In the genomic region with DNA sequence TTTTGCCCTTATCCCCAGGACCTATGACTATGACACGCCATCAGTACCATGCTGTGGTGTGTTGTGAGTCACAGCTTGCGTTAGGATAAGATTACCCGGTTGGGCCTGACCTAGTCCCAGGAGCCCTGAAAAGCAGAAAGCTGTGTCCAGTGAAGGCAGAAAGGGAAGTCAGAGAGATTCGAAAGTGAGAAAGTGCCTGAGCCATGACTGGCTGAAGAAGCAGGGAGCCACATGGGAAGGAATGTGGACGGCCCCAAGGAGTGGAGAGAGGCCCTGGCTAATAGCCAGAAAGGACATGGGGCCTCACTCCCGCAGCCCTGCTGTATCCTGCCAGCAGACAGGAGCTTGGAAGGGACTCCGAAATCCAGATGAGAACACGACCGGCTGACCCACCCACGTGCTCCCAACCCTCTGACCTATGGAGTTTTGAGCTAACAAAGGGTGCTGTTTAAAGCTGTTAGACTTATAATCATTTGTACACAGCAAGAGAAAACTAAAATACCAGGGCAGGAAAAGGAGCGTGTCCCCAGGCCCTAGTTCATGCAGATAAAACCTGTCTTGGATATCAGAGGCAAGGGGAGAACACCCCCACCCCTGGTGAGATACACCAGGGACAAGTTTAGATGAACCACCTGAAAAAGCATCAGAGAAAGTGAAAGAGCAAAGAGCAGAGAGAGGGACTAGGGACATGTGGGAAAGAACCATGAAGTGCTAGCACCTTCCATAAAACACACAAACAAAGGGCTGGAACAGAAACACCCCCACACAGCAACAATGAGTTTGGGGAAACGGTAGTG, we compare ENCODE assay signal across 1 cellular context.
TF ChIP-seq lines count a peak whose summit lies in the region.

No MANE protein-coding gene starts in this region.

TF ChIP-seq in liver, 16 proteins besides CTCF, POLR2A, EP300 and RAD21 (continued from another document):
- TF ChIP-seq JUND (IDR thresholded peaks at IDR 0.05) (no peak), FOXA1 (IDR thresholded peaks at IDR 0.05) (no peak), TAF1 (conservative IDR thresholded peaks at IDR 0.05) (no peak), GABPA (IDR thresholded peaks at IDR 0.05 in 1 of 2, conservative IDR thresholded peaks at IDR 0.05 in 1 of 2) (no peak), SP1 (IDR thresholded peaks at IDR 0.05) (peak; percentile 15), HNF4A (conservative IDR thresholded peaks at IDR 0.05) (peak; percentile 5 to 19), NR2F2 (IDR thresholded peaks at IDR 0.05) (no peak)
- TF ChIP-seq, protein P1, sequence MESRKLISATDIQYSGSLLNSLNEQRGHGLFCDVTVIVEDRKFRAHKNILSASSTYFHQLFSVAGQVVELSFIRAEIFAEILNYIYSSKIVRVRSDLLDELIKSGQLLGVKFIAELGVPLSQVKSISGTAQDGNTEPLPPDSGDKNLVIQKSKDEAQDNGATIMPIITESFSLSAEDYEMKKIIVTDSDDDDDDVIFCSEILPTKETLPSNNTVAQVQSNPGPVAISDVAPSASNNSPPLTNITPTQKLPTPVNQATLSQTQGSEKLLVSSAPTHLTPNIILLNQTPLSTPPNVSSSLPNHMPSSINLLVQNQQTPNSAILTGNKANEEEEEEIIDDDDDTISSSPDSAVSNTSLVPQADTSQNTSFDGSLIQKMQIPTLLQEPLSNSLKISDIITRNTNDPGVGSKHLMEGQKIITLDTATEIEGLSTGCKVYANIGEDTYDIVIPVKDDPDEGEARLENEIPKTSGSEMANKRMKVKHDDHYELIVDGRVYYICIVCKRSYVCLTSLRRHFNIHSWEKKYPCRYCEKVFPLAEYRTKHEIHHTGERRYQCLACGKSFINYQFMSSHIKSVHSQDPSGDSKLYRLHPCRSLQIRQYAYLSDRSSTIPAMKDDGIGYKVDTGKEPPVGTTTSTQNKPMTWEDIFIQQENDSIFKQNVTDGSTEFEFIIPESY (IDR thresholded peaks at IDR 0.05): no peak
TF ChIP-seq in liver: peak in this region for 5.
